In the genomic region with DNA sequence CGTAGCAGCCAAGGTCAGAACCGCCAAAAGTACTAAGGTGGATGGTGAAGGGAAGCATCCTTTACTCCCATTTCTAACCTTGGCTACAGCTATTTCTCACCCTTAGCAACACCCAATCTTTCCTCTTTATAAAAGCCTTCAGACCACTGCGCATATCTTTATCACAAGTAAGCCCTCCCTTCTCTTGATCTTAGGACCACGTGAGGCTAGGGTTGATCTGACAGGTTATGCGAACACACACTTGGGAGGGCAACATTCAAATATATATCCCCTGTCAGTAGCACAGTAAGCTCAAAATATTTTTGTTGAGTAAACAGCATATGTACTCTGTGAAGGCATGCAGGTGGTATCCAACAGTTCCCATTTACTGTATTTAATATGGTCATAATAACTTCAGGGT, we compare ENCODE assay signal across 1 cellular context.
TF ChIP-seq lines count a peak whose summit lies in the region.

No MANE protein-coding gene starts in this region.

TF ChIP-seq in GM23338, 12 proteins besides CTCF, POLR2A, EP300 and RAD21 (continued from another document):
- TF ChIP-seq, protein P1, sequence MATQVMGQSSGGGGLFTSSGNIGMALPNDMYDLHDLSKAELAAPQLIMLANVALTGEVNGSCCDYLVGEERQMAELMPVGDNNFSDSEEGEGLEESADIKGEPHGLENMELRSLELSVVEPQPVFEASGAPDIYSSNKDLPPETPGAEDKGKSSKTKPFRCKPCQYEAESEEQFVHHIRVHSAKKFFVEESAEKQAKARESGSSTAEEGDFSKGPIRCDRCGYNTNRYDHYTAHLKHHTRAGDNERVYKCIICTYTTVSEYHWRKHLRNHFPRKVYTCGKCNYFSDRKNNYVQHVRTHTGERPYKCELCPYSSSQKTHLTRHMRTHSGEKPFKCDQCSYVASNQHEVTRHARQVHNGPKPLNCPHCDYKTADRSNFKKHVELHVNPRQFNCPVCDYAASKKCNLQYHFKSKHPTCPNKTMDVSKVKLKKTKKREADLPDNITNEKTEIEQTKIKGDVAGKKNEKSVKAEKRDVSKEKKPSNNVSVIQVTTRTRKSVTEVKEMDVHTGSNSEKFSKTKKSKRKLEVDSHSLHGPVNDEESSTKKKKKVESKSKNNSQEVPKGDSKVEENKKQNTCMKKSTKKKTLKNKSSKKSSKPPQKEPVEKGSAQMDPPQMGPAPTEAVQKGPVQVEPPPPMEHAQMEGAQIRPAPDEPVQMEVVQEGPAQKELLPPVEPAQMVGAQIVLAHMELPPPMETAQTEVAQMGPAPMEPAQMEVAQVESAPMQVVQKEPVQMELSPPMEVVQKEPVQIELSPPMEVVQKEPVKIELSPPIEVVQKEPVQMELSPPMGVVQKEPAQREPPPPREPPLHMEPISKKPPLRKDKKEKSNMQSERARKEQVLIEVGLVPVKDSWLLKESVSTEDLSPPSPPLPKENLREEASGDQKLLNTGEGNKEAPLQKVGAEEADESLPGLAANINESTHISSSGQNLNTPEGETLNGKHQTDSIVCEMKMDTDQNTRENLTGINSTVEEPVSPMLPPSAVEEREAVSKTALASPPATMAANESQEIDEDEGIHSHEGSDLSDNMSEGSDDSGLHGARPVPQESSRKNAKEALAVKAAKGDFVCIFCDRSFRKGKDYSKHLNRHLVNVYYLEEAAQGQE (IDR thresholded peaks at IDR 0.05; ENCODE audit: unreplicated experiment): no peak
- TF ChIP-seq ZNF331 (CRISPR knock-in tag; IDR thresholded peaks at IDR 0.05; ENCODE audit: low read depth): no peak
